1 cellular context compared by ENCODE assay signal in the genomic region with DNA sequence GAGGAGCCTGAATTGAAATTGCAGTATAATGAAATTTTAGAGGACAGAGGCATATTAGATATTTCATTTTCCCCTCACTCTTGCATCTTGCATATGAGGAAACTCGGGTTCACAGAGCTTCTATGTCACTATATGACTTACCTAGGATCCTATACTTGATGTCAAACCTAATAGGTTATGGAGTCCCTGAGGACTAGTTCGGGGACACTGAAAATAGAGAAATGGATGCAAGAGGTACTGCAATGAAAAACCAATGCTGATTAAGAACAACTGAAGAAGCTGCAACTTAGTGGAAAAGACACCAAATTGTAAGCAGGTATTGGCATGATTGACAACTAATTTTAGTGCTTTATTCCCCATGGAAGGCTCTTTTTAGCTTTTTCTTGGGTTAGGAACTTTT.
TF ChIP-seq lines count a peak whose summit lies in the region.

No MANE protein-coding gene starts in this region.

TF ChIP-seq in SK-N-SH treated with all-trans-retinoic acid at 6 μM for 48 hours, 23 proteins besides CTCF, POLR2A, EP300 and RAD21 (continued from another document):
- TF ChIP-seq, protein P1, sequence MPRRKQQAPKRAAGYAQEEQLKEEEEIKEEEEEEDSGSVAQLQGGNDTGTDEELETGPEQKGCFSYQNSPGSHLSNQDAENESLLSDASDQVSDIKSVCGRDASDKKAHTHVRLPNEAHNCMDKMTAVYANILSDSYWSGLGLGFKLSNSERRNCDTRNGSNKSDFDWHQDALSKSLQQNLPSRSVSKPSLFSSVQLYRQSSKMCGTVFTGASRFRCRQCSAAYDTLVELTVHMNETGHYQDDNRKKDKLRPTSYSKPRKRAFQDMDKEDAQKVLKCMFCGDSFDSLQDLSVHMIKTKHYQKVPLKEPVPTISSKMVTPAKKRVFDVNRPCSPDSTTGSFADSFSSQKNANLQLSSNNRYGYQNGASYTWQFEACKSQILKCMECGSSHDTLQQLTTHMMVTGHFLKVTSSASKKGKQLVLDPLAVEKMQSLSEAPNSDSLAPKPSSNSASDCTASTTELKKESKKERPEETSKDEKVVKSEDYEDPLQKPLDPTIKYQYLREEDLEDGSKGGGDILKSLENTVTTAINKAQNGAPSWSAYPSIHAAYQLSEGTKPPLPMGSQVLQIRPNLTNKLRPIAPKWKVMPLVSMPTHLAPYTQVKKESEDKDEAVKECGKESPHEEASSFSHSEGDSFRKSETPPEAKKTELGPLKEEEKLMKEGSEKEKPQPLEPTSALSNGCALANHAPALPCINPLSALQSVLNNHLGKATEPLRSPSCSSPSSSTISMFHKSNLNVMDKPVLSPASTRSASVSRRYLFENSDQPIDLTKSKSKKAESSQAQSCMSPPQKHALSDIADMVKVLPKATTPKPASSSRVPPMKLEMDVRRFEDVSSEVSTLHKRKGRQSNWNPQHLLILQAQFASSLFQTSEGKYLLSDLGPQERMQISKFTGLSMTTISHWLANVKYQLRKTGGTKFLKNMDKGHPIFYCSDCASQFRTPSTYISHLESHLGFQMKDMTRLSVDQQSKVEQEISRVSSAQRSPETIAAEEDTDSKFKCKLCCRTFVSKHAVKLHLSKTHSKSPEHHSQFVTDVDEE (CRISPR knock-in tag; IDR thresholded peaks at IDR 0.05) = no peak
- TF ChIP-seq SNAI2 (CRISPR knock-in tag; IDR thresholded peaks at IDR 0.05) (no peak), OSR1 (CRISPR knock-in tag; IDR thresholded peaks at IDR 0.05) (no peak), ZC3H10 (CRISPR knock-in tag; IDR thresholded peaks at IDR 0.05) (no peak), ISL1 (CRISPR knock-in tag; IDR thresholded peaks at IDR 0.05) (no peak), ZNF70 (CRISPR knock-in tag; IDR thresholded peaks at IDR 0.05) (no peak), TCF4 (CRISPR knock-in tag; IDR thresholded peaks at IDR 0.05; ENCODE audit: borderline replicate concordance) (no peak), TOX (CRISPR knock-in tag; IDR thresholded peaks at IDR 0.05; ENCODE audit: borderline replicate concordance) (no peak), CSDC2 (CRISPR knock-in tag; IDR thresholded peaks at IDR 0.05) (no peak), PPARA (CRISPR knock-in tag; IDR thresholded peaks at IDR 0.05; ENCODE audit: borderline replicate concordance) (no peak)
- TF ChIP-seq, protein P2, sequence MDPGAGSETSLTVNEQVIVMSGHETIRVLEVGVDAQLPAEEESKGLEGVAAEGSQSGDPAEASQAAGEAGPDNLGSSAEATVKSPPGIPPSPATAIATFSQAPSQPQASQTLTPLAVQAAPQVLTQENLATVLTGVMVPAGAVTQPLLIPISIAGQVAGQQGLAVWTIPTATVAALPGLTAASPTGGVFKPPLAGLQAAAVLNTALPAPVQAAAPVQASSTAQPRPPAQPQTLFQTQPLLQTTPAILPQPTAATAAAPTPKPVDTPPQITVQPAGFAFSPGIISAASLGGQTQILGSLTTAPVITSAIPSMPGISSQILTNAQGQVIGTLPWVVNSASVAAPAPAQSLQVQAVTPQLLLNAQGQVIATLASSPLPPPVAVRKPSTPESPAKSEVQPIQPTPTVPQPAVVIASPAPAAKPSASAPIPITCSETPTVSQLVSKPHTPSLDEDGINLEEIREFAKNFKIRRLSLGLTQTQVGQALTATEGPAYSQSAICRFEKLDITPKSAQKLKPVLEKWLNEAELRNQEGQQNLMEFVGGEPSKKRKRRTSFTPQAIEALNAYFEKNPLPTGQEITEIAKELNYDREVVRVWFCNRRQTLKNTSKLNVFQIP (CRISPR knock-in tag; IDR thresholded peaks at IDR 0.05; ENCODE audit: borderline replicate concordance, low read depth) = no peak
